1 cellular context compared by ENCODE assay signal in the genomic region with DNA sequence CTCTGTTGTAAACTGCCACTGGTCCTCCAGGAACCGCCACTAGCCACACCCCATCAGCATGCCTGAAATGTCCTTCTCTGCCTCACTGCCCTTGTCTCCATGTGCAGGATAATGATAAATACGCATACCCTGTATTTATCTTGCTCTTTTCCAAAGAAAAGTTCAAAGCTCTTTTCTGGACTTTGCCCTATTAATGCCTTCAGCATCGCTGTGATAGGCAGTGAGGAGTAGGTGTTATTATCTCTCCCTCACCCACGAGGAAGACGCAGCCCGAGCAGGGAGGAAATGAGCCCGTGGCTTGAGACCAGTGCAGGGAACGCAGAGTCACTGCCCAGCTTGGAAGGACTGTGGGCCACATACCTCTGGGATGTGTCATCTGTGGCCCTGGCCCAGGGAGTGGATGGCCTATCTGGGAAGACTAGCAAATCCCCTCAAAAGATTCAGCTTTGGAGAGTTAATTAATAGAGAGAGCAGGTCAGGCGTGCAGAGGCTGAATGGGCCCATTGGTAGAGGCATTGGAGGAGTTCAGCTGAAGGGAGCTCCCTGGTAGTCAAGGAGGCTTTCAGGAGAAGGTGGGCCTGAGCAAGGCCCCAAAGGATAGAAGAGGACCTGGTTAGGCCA.
TF ChIP-seq lines count a peak whose summit lies in the region.

No MANE protein-coding gene starts in this region.

TF ChIP-seq in endothelial cell of umbilical vein, 7 proteins besides CTCF, POLR2A, EP300 and RAD21 (continued from another document):
- TF ChIP-seq, protein P1, sequence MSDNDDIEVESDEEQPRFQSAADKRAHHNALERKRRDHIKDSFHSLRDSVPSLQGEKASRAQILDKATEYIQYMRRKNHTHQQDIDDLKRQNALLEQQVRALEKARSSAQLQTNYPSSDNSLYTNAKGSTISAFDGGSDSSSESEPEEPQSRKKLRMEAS (IDR thresholded peaks at IDR 0.05; ENCODE audit: insufficient read depth, insufficient read length): no peak
